ENCODE assay signal across 15 cellular contexts in genomic region chr14:34710744-34711143, GRCh38. TPM values are rescaled to one million over a fixed set of nuclear protein-coding genes. Genes with fewer than 3 reads are reported as not detected.
A peak's percentile ranks its signal among the peaks of the same experiment; 100 is the strongest.
DNase-seq lines count a peak whose midpoint lies in the region; ATAC-seq and TF ChIP-seq lines count a peak whose summit lies in the region.
"Had no signal": no experiment of that assay in that cellular context is flagged by ENCODE, and none has a peak within 500 bp of the region (broad histone marks: within the 10 kb centered on the region; RNA-seq: fewer than 3 reads in every experiment).

No MANE protein-coding gene starts in this region.

- H3K9ac ChIP-seq in KMS-11, result no peak overlapping the region

- no peaks in the 10 kb centered on the region for H3K27me3 ChIP-seq in A673 (replicated peaks; ENCODE audit: insufficient read depth, low read depth, low read length, poor library complexity)
- H3K27me3 ChIP-seq in KMS-11 (ENCODE audit: insufficient read depth, low read depth), result no peaks in the 10 kb centered on the region
- H3K27me3 ChIP-seq in osteoblast (ENCODE audit: insufficient read depth, low read length), result no peaks in the 10 kb centered on the region
- no peaks in the 10 kb centered on the region for H3K27me3 ChIP-seq in CD8-positive, alpha-beta memory T cell (ENCODE audit: insufficient read depth, low read length, poor library complexity, severe bottlenecking)

- peak overlapping the region; percentile 2 for H3K27ac Mint-ChIP-seq in chondrocyte (ENCODE audit: unreplicated experiment)
- peak overlapping the region in 1 of 8 donors; percentile 23 for H3K27ac Mint-ChIP-seq in CD8-positive, alpha-beta memory T cell
- no peak overlapping the region for H3K27ac Mint-ChIP-seq in activated naive CD4-positive, alpha-beta T cell treated with anti-CD3 and anti-CD28 coated beads, Interleukin-2, amount 10 ng/mL, durations not matched to agents 7 days and 5 days
- H3K27ac Mint-ChIP-seq: activated CD8-positive, alpha-beta T cell treated with anti-CD3 and anti-CD28 coated beads, Interleukin-2, amount 10 ng/mL, durations not matched to agents 7 days and 5 days; activated naive CD8-positive, alpha-beta T cell treated with anti-CD3 and anti-CD28 coated beads, Interleukin-2, amount 50 U/mL, for 24 hours; GM23338; stimulated activated naive CD8-positive, alpha-beta T cell treated with anti-CD3 and anti-CD28 coated beads, Interleukin-15, amount 100 ng/mL, for 72 hours had no signal

- POLR2A ChIA-PET in A673 (lab: Charles Lee; ENCODE audit: low non-redundant PET), result no interaction called here
- POLR2A ChIA-PET in CD8-positive, alpha-beta memory T cell (lab: Charles Lee), result no interaction called here

- DNase-seq in A673 (ENCODE audit: low spot score), result no peak
- no peak for DNase-seq in chondrocyte (ENCODE audit: low spot score)
- DNase-seq in osteoblast (ENCODE audit: insufficient read length, low spot score, missing footprints), result no peak
- DNase-seq in CD8-positive, alpha-beta memory T cell, result no peak
- DNase-seq in activated naive CD4-positive, alpha-beta T cell treated with anti-CD3 and anti-CD28 coated beads, Interleukin-2, amount 10 ng/mL, durations not matched to agents 7 days and 5 days, result no peak
- no peak for DNase-seq in activated CD8-positive, alpha-beta memory T cell treated with anti-CD3 and anti-CD28 coated beads, Interleukin-2, amount 50 U/mL, for 4 hours
- DNase-seq: activated CD8-positive, alpha-beta T cell treated with anti-CD3 and anti-CD28 coated beads, Interleukin-2, amount 10 ng/mL, durations not matched to agents 7 days and 5 days; activated naive CD8-positive, alpha-beta T cell treated with anti-CD3 and anti-CD28 coated beads, Interleukin-2, amount 50 U/mL, for 24 hours; AML-193; NCI-H1436; stimulated activated CD4-positive, alpha-beta T cell treated with anti-CD3 and anti-CD28 coated beads, Interleukin-2, amount 100 ng/mL, for 24 hours; stimulated activated naive CD8-positive, alpha-beta T cell treated with anti-CD3 and anti-CD28 coated beads, Interleukin-15, amount 100 ng/mL, for 72 hours had no signal

- peaks cover 39% of the 10 kb centered on the region for H3K4me1 Mint-ChIP-seq in chondrocyte (ENCODE audit: low read depth)
- peaks cover 22 to 33% (median 30%) of the 10 kb centered on the region in 3 donors for H3K4me1 Mint-ChIP-seq in CD8-positive, alpha-beta memory T cell
- H3K4me1 Mint-ChIP-seq in activated naive CD4-positive, alpha-beta T cell treated with anti-CD3 and anti-CD28 coated beads, Interleukin-2, amount 10 ng/mL, durations not matched to agents 7 days and 5 days, result peaks cover 19% of the 10 kb centered on the region

- no TSS peak for BruUV-seq in A673 (replicated peaks; lab: Mats Ljungman, UMichigan)

- H3K27ac ChIP-seq in A673 (ENCODE audit: low read depth, low read length, poor library complexity, severe bottlenecking), result peak overlapping the region; percentile 31
- H3K27ac ChIP-seq in KMS-11, result no peak overlapping the region; the same call in 1 of the 2 replicates
- H3K27ac ChIP-seq in osteoblast (ENCODE audit: low read depth, low read length), result peak overlapping the region; percentile 89
- H3K27ac ChIP-seq in CD8-positive, alpha-beta memory T cell (ENCODE audit: low read depth, low read length), result no peak overlapping the region

- H3K4me2 ChIP-seq in KMS-11, result peak overlapping the region; percentile 81
- H3K4me2 ChIP-seq in osteoblast (ENCODE audit: insufficient read depth, low read length), result peak overlapping the region; percentile 93
- H3K4me2 ChIP-seq: GM23338 had no signal

- H3K36me3 Mint-ChIP-seq in chondrocyte (ENCODE audit: low read depth), result peaks cover 3% of the 10 kb centered on the region
- peaks cover 0 to 18% (median 2%) of the 10 kb centered on the region in 3 donors for H3K36me3 Mint-ChIP-seq in CD8-positive, alpha-beta memory T cell
- peaks cover 12% of the 10 kb centered on the region for H3K36me3 Mint-ChIP-seq in activated naive CD4-positive, alpha-beta T cell treated with anti-CD3 and anti-CD28 coated beads, Interleukin-2, amount 10 ng/mL, durations not matched to agents 7 days and 5 days

- H3K36me3 ChIP-seq in A673 (ENCODE audit: insufficient read depth, low read length, poor library complexity, severe bottlenecking) (peaks cover 16% of the 10 kb centered on the region), KMS-11 (ENCODE audit: insufficient read depth) (no peaks in the 10 kb centered on the region), osteoblast (ENCODE audit: insufficient read depth, low read length) (peaks cover 24% of the 10 kb centered on the region)
- no peaks in the 10 kb centered on the region for H3K36me3 ChIP-seq in CD8-positive, alpha-beta memory T cell (ENCODE audit: insufficient read depth, low read length)

- H3K27me3 Mint-ChIP-seq in chondrocyte (ENCODE audit: low read depth), result no peaks in the 10 kb centered on the region
- H3K27me3 Mint-ChIP-seq in CD8-positive, alpha-beta memory T cell, result no peaks in the 10 kb centered on the region
- H3K27me3 Mint-ChIP-seq in activated naive CD4-positive, alpha-beta T cell treated with anti-CD3 and anti-CD28 coated beads, Interleukin-2, amount 10 ng/mL, durations not matched to agents 7 days and 5 days, result peaks cover under 1% of the 10 kb centered on the region
- H3K27me3 Mint-ChIP-seq: activated naive CD8-positive, alpha-beta T cell treated with anti-CD3 and anti-CD28 coated beads, Interleukin-2, amount 50 U/mL, for 24 hours; stimulated activated naive CD8-positive, alpha-beta T cell treated with anti-CD3 and anti-CD28 coated beads, Interleukin-15, amount 100 ng/mL, for 72 hours had no signal

- H3K79me2 ChIP-seq in KMS-11 (ENCODE audit: insufficient read depth, low read depth), result peaks cover 15% of the 10 kb centered on the region; the same call in 1 of the 2 replicates
- peaks cover 14% of the 10 kb centered on the region for H3K79me2 ChIP-seq in osteoblast (ENCODE audit: insufficient read depth, low read length)

- CTCF ChIA-PET in A673 (lab: Charles Lee), result interaction anchor here (1.0 kb wide), 1 partner anchor 12 kb away, joined by 5 read pairs; no protein-coding TSS in a partner anchor
- CTCF ChIA-PET in CD8-positive, alpha-beta memory T cell (lab: Charles Lee), result interaction anchor here (2.8 kb wide), 1 partner anchor 13 kb away, joined by 9 read pairs; no protein-coding TSS in a partner anchor
- CTCF ChIA-PET in activated naive CD4-positive, alpha-beta T cell treated with anti-CD3 and anti-CD28 coated beads, Interleukin-2, amount 10 ng/mL, durations not matched to agents 7 days and 5 days (lab: Charles Lee), result interaction anchor here (1.9 kb wide), 1 partner anchor 12 kb away, joined by 6 read pairs; no protein-coding TSS in a partner anchor

- ATAC-seq in GM21825 (IDR thresholded peaks at IDR 0.05; ENCODE audit: unreplicated experiment), result no peak
- ATAC-seq: activated CD8-positive, alpha-beta T cell treated with anti-CD3 and anti-CD28 coated beads, Interleukin-2, amount 10 ng/mL, durations not matched to agents 7 days and 5 days; activated naive CD8-positive, alpha-beta T cell treated with anti-CD3 and anti-CD28 coated beads, Interleukin-2, amount 50 U/mL, for 24 hours; GM23338; stimulated activated naive CD8-positive, alpha-beta T cell treated with anti-CD3 and anti-CD28 coated beads, Interleukin-15, amount 100 ng/mL, for 72 hours had no signal

- no peak overlapping the region for H3K4me3 Mint-ChIP-seq in chondrocyte (ENCODE audit: unreplicated experiment)
- no peak overlapping the region for H3K4me3 Mint-ChIP-seq in CD8-positive, alpha-beta memory T cell
- H3K4me3 Mint-ChIP-seq in activated naive CD4-positive, alpha-beta T cell treated with anti-CD3 and anti-CD28 coated beads, Interleukin-2, amount 10 ng/mL, durations not matched to agents 7 days and 5 days, result no peak overlapping the region
- H3K4me3 Mint-ChIP-seq: activated CD8-positive, alpha-beta T cell treated with anti-CD3 and anti-CD28 coated beads, Interleukin-2, amount 10 ng/mL, durations not matched to agents 7 days and 5 days; activated naive CD8-positive, alpha-beta T cell treated with anti-CD3 and anti-CD28 coated beads, Interleukin-2, amount 50 U/mL, for 24 hours; GM23338; stimulated activated naive CD8-positive, alpha-beta T cell treated with anti-CD3 and anti-CD28 coated beads, Interleukin-15, amount 100 ng/mL, for 72 hours had no signal

- H2AFZ ChIP-seq in KMS-11 (ENCODE audit: low read depth) (no peak overlapping the region), osteoblast (ENCODE audit: low read length) (no peak overlapping the region)
- H2AFZ ChIP-seq: GM23338 had no signal

- H3K4me1 ChIP-seq in A673 (ENCODE audit: insufficient read depth, low read length, poor library complexity, severe bottlenecking), result peaks cover 27% of the 10 kb centered on the region
- H3K4me1 ChIP-seq in KMS-11 (ENCODE audit: low read depth, poor library complexity, severe bottlenecking), result peaks cover 47% of the 10 kb centered on the region
- H3K4me1 ChIP-seq in osteoblast (ENCODE audit: insufficient read depth, low read length), result peaks cover 45% of the 10 kb centered on the region
- H3K4me1 ChIP-seq in CD8-positive, alpha-beta memory T cell (ENCODE audit: insufficient read depth, low read length), result peaks cover 6% of the 10 kb centered on the region

- H3K4me3 ChIP-seq in A673 (ENCODE audit: low read depth, low read length, poor library complexity, severe bottlenecking), result no peak overlapping the region
- no peak overlapping the region for H3K4me3 ChIP-seq in KMS-11 (IDR thresholded peaks at IDR 0.05; ENCODE audit: insufficient read depth, low read depth, low read length)
- H3K4me3 ChIP-seq in osteoblast (ENCODE audit: insufficient read depth, low read length), result no peak overlapping the region
- no peak overlapping the region for H3K4me3 ChIP-seq in CD8-positive, alpha-beta memory T cell (ENCODE audit: low read length)
- H3K4me3 ChIP-seq: GM23338 had no signal

- intact Hi-C loops in A673 (cut with micrococcal nuclease; ENCODE audit: unreplicated experiment), result no loop called here

- no peak for TF ChIP-seq CTCF in A673 (conservative IDR thresholded peaks at IDR 0.05; ENCODE audit: low read depth, low read length)
- no peak for TF ChIP-seq CTCF in KMS-11 (conservative IDR thresholded peaks at IDR 0.05; ENCODE audit: low read depth, low read length)
- no peak for TF ChIP-seq CTCF in chondrocyte (IDR thresholded peaks at IDR 0.05)
- no peak for TF ChIP-seq CTCF in osteoblast (IDR thresholded peaks at IDR 0.05; ENCODE audit: extremely low read depth, low read depth, low read length)

- H4K20me1 ChIP-seq in KMS-11 (ENCODE audit: insufficient read depth), result no peaks in the 10 kb centered on the region
- no peaks in the 10 kb centered on the region for H4K20me1 ChIP-seq in osteoblast (ENCODE audit: insufficient read depth, low read length)

- H3K9me3 ChIP-seq in A673 (ENCODE audit: low read depth, low read length, poor library complexity, severe bottlenecking), result no peaks in the 10 kb centered on the region
- H3K9me3 ChIP-seq in osteoblast (ENCODE audit: low read depth, low read length), result no peaks in the 10 kb centered on the region
- H3K9me3 ChIP-seq in CD8-positive, alpha-beta memory T cell (ENCODE audit: low read length), result no peaks in the 10 kb centered on the region

- no peaks in the 10 kb centered on the region for H3K9me3 Mint-ChIP-seq in chondrocyte (ENCODE audit: low read depth)
- no peaks in the 10 kb centered on the region for H3K9me3 Mint-ChIP-seq in CD8-positive, alpha-beta memory T cell
- H3K9me3 Mint-ChIP-seq in activated naive CD4-positive, alpha-beta T cell treated with anti-CD3 and anti-CD28 coated beads, Interleukin-2, amount 10 ng/mL, durations not matched to agents 7 days and 5 days, result no peaks in the 10 kb centered on the region
- H3K9me3 Mint-ChIP-seq: activated naive CD8-positive, alpha-beta T cell treated with anti-CD3 and anti-CD28 coated beads, Interleukin-2, amount 50 U/mL, for 24 hours; GM23338; stimulated activated naive CD8-positive, alpha-beta T cell treated with anti-CD3 and anti-CD28 coated beads, Interleukin-15, amount 100 ng/mL, for 72 hours had no signal

RNA-seq across cellular contexts. Expression of gene CFL2, which starts 3.6 kb away (rescaled TPM):
- 89.4 and 92.7 TPM in 2 replicates for total RNA-seq in A673 (2021)
- total RNA-seq in chondrocyte, result 58.1 to 84.5 TPM (median 77.2 TPM) in 3 replicates
- 114 TPM in 2 replicates for total RNA-seq in osteoblast
- total RNA-seq in CD8-positive, alpha-beta memory T cell, result 10 to 100 TPM in 1 of 2 experiments, 1 to 10 TPM in 1; 8.4 to 10.0 TPM
- 10.2 TPM for polyA plus RNA-seq in CD8-positive, alpha-beta memory T cell

Comparison
In these comparisons a context has a peak if more than half of its experiments do, and no peak if none do; other contexts are left out.
1. H3K27ac ChIP-seq: peak in A673 (single experiment) and osteoblast (single experiment); none in KMS-11 (single experiment) and CD8-positive, alpha-beta memory T cell (single experiment).